17 cellular contexts compared by ENCODE assay signal in genomic region chr4:184443318-184443717, GRCh38. TPM values are rescaled to one million over a fixed set of nuclear protein-coding genes. Genes with fewer than 3 reads are reported as not detected.
A peak's percentile ranks its signal among the peaks of the same experiment; 100 is the strongest.
DNase-seq lines count a peak whose midpoint lies in the region; ATAC-seq and TF ChIP-seq lines count a peak whose summit lies in the region.
"Had no signal": no experiment of that assay in that cellular context is flagged by ENCODE, and none has a peak within 500 bp of the region (broad histone marks: within the 10 kb centered on the region; RNA-seq: fewer than 3 reads in every experiment).

No MANE protein-coding gene starts in this region.

- peak overlapping the region in 2 of 3 donors; percentile 24 to 71 for H3K27ac Mint-ChIP-seq in CD4-positive, CD25-positive, alpha-beta regulatory T cell
- peak overlapping the region in 5 of 7 donors; percentile 0 to 77 (median 16) for H3K27ac Mint-ChIP-seq in CD4-positive, alpha-beta memory T cell
- peak overlapping the region; percentile 29 for H3K27ac Mint-ChIP-seq in activated CD8-positive, alpha-beta T cell treated with anti-CD3 and anti-CD28 coated beads for 36 hours
- H3K27ac Mint-ChIP-seq in naive B cell, result peak overlapping the region in 5 of 6 donors; percentile 57 to 88 (median 75)

- ATAC-seq in CD4-positive, CD25-positive, alpha-beta regulatory T cell (ENCODE audit: low read depth in 2 of 2), result no peak
- no peak for ATAC-seq in activated CD8-positive, alpha-beta T cell treated with anti-CD3 and anti-CD28 coated beads for 36 hours
- ATAC-seq in naive B cell (ENCODE audit: low read depth in 2 of 2) (no peak), GM21619 (IDR thresholded peaks at IDR 0.05; ENCODE audit: unreplicated experiment) (no peak), HG02885 (IDR thresholded peaks at IDR 0.05; ENCODE audit: poor library complexity, unreplicated experiment) (no peak), HG02973 (IDR thresholded peaks at IDR 0.05; ENCODE audit: unreplicated experiment) (no peak)
- ATAC-seq: SK-N-SH treated with all-trans-retinoic acid at 6 μM for 48 hours had no signal

- TF ChIP-seq CTCF in activated CD8-positive, alpha-beta T cell treated with anti-CD3 and anti-CD28 coated beads for 36 hours (IDR thresholded peaks at IDR 0.05), result no peak

- H3K4me1 ChIP-seq in CD4-positive, CD25-positive, alpha-beta regulatory T cell (ENCODE audit: control insufficient read depth, insufficient read depth, low read length, poor library complexity, severe bottlenecking), result peaks cover 51% of the 10 kb centered on the region
- H3K4me1 ChIP-seq in CD4-positive, alpha-beta memory T cell (ENCODE audit: insufficient read depth, low read length), result peaks cover 84% of the 10 kb centered on the region
- H3K4me1 ChIP-seq: HAP-1 had no signal

- H3K4me1 Mint-ChIP-seq in CD4-positive, CD25-positive, alpha-beta regulatory T cell, result peaks cover 53 to 92% (median 86%) of the 10 kb centered on the region in 4 donors
- peaks cover 70 to 94% (median 84%) of the 10 kb centered on the region in 4 donors for H3K4me1 Mint-ChIP-seq in CD4-positive, alpha-beta memory T cell
- H3K4me1 Mint-ChIP-seq in activated CD8-positive, alpha-beta T cell treated with anti-CD3 and anti-CD28 coated beads for 36 hours (ENCODE audit: low read depth), result peaks cover 85% of the 10 kb centered on the region
- peaks cover 84 to 94% (median 89%) of the 10 kb centered on the region in 3 donors for H3K4me1 Mint-ChIP-seq in naive B cell

- intact Hi-C loops in CD4-positive, alpha-beta memory T cell (cut with micrococcal nuclease), result no loop called here
- intact Hi-C loops in activated CD8-positive, alpha-beta T cell treated with anti-CD3 and anti-CD28 coated beads for 36 hours (cut with micrococcal nuclease), result no loop called here

- no peaks in the 10 kb centered on the region for H3K9me3 ChIP-seq in CD4-positive, CD25-positive, alpha-beta regulatory T cell (ENCODE audit: control insufficient read depth in 2 of 2, low read length in 2 of 2)
- no peaks in the 10 kb centered on the region for H3K9me3 ChIP-seq in CD4-positive, alpha-beta memory T cell (ENCODE audit: control insufficient read depth in 1 of 2, low read length in 2 of 2)
- H3K9me3 ChIP-seq: HAP-1 had no signal

- H3K36me3 ChIP-seq in CD4-positive, CD25-positive, alpha-beta regulatory T cell (ENCODE audit: control insufficient read depth, insufficient read depth, low read length), result peaks cover 3% of the 10 kb centered on the region
- H3K36me3 ChIP-seq in CD4-positive, alpha-beta memory T cell (ENCODE audit: insufficient read depth, low read length), result no peaks in the 10 kb centered on the region
- H3K36me3 ChIP-seq: HAP-1 had no signal

- CTCF ChIA-PET in CD4-positive, alpha-beta memory T cell (lab: Charles Lee; ENCODE audit: partially characterized antibody), result no interaction called here
- CTCF ChIA-PET in activated CD8-positive, alpha-beta T cell treated with anti-CD3 and anti-CD28 coated beads for 36 hours (lab: Charles Lee), result no interaction called here

- H3K9me3 Mint-ChIP-seq in CD4-positive, CD25-positive, alpha-beta regulatory T cell, result no peaks in the 10 kb centered on the region
- H3K9me3 Mint-ChIP-seq in CD4-positive, alpha-beta memory T cell, result no peaks in the 10 kb centered on the region
- H3K9me3 Mint-ChIP-seq in activated CD8-positive, alpha-beta T cell treated with anti-CD3 and anti-CD28 coated beads for 36 hours, result no peaks in the 10 kb centered on the region
- no peaks in the 10 kb centered on the region for H3K9me3 Mint-ChIP-seq in naive B cell

- DNase-seq in CD4-positive, CD25-positive, alpha-beta regulatory T cell, result no peak
- no peak for DNase-seq in CD4-positive, alpha-beta memory T cell
- DNase-seq in activated CD8-positive, alpha-beta T cell treated with anti-CD3 and anti-CD28 coated beads for 36 hours, result no peak
- no peak for DNase-seq in naive B cell
- DNase-seq in activated effector memory CD4-positive, alpha-beta T cell treated with anti-CD3 and anti-CD28 coated beads, Interleukin-2, amount 50 U/mL, for 16 hours, result no peak
- DNase-seq: DND-41, GF-D8, NCI-H1436 treated with DMSO at 0.1 percent for 48 hours, NCI-H2081 treated with DMSO at 0.1 percent for 48 hours, NCI-H524, SHP77 had no signal

- H3K4me3 ChIP-seq in CD4-positive, CD25-positive, alpha-beta regulatory T cell (ENCODE audit: low read depth, low read length), result no peak overlapping the region
- no peak overlapping the region for H3K4me3 ChIP-seq in CD4-positive, alpha-beta memory T cell (ENCODE audit: low read length in 2 of 2)
- H3K4me3 ChIP-seq: BLaER1 treated with 17β-estradiol and CSF1 and Interleukin-3, amounts not matched to agents 10 nM and 100 nM; HAP-1 had no signal

- H3K27ac ChIP-seq in CD4-positive, CD25-positive, alpha-beta regulatory T cell (ENCODE audit: insufficient read depth, low read length, poor library complexity, severe bottlenecking), result no peak overlapping the region
- no peak overlapping the region for H3K27ac ChIP-seq in CD4-positive, alpha-beta memory T cell (ENCODE audit: low read depth, low read length)
- H3K27ac ChIP-seq: BLaER1 treated with 17β-estradiol and CSF1 and Interleukin-3, amounts not matched to agents 10 nM and 100 nM had no signal

- POLR2A ChIA-PET in CD4-positive, alpha-beta memory T cell (lab: Charles Lee; ENCODE audit: partially characterized antibody), result no interaction called here
- POLR2A ChIA-PET in activated CD8-positive, alpha-beta T cell treated with anti-CD3 and anti-CD28 coated beads for 36 hours (lab: Charles Lee), result no interaction called here

- peak overlapping the region in 1 of 4 donors; percentile 24 for H3K4me3 Mint-ChIP-seq in CD4-positive, CD25-positive, alpha-beta regulatory T cell
- peak overlapping the region in 1 of 8 donors; percentile 43 for H3K4me3 Mint-ChIP-seq in CD4-positive, alpha-beta memory T cell
- H3K4me3 Mint-ChIP-seq in activated CD8-positive, alpha-beta T cell treated with anti-CD3 and anti-CD28 coated beads for 36 hours, result no peak overlapping the region
- peak overlapping the region in 2 of 8 donors; percentile 14 to 24 for H3K4me3 Mint-ChIP-seq in naive B cell

- no peaks in the 10 kb centered on the region for H3K27me3 ChIP-seq in CD4-positive, CD25-positive, alpha-beta regulatory T cell (ENCODE audit: control insufficient read depth, insufficient read depth, low read length)
- H3K27me3 ChIP-seq in CD4-positive, alpha-beta memory T cell (ENCODE audit: insufficient read depth, low read length), result no peaks in the 10 kb centered on the region
- H3K27me3 ChIP-seq: BLaER1 treated with 17β-estradiol and CSF1 and Interleukin-3, amounts not matched to agents 10 nM and 100 nM had no signal

- H3K36me3 Mint-ChIP-seq in CD4-positive, CD25-positive, alpha-beta regulatory T cell, result peaks cover 28% of the 10 kb centered on the region
- peaks cover 18 to 39% of the 10 kb centered on the region in 2 donors for H3K36me3 Mint-ChIP-seq in CD4-positive, alpha-beta memory T cell
- peaks cover 26% of the 10 kb centered on the region for H3K36me3 Mint-ChIP-seq in activated CD8-positive, alpha-beta T cell treated with anti-CD3 and anti-CD28 coated beads for 36 hours (ENCODE audit: low read depth)
- peaks cover 8 to 20% of the 10 kb centered on the region in 2 donors for H3K36me3 Mint-ChIP-seq in naive B cell

- H3K27me3 Mint-ChIP-seq in CD4-positive, CD25-positive, alpha-beta regulatory T cell, result no peaks in the 10 kb centered on the region
- no peaks in the 10 kb centered on the region for H3K27me3 Mint-ChIP-seq in CD4-positive, alpha-beta memory T cell
- H3K27me3 Mint-ChIP-seq in activated CD8-positive, alpha-beta T cell treated with anti-CD3 and anti-CD28 coated beads for 36 hours, result no peaks in the 10 kb centered on the region
- no peaks in the 10 kb centered on the region for H3K27me3 Mint-ChIP-seq in naive B cell

RNA-seq across cellular contexts. Expression of gene IRF2, which starts 31.0 kb away (rescaled TPM):
- 63.4 TPM for total RNA-seq in CD4-positive, CD25-positive, alpha-beta regulatory T cell
- polyA plus RNA-seq in CD4-positive, CD25-positive, alpha-beta regulatory T cell, result 100 to 1,000 TPM in 2 of 4 donors, 10 to 100 TPM in 2; 96.8 to 112 (median 102) TPM
- total RNA-seq in CD4-positive, alpha-beta memory T cell, result 10 to 100 TPM; 66.7 to 70.4 TPM
- 10 to 100 TPM; 72.6 to 87.2 TPM for polyA plus RNA-seq in CD4-positive, alpha-beta memory T cell
- 10 to 100 TPM; 48.1 to 56.4 TPM for total RNA-seq in activated CD8-positive, alpha-beta T cell treated with anti-CD3 and anti-CD28 coated beads for 36 hours
- 100 to 1,000 TPM; 119 to 174 (median 151) TPM for polyA plus RNA-seq in naive B cell (ENCODE audit: low read depth in 6 of 6)

Comparison
In these comparisons a context has a peak if more than half of its experiments do, and no peak if none do; other contexts are left out.
1. H3K27ac Mint-ChIP-seq: peak in every context shown above with its lines; median percentile 75 in naive B cell; 48 in CD4-positive, CD25-positive, alpha-beta regulatory T cell; 29 in activated CD8-positive, alpha-beta T cell treated with anti-CD3 and anti-CD28 coated beads for 36 hours; 16 in CD4-positive, alpha-beta memory T cell.